In genomic region chr14:101590062-101590461, GRCh38 we compare ENCODE assay signal across 27 cellular contexts. TPM values are rescaled to one million over a fixed set of nuclear protein-coding genes. Genes with fewer than 3 reads are reported as not detected.
"Had no signal": no experiment of that assay in that cellular context is flagged by ENCODE, and none has a peak within 500 bp of the region (broad histone marks: within the 10 kb centered on the region; RNA-seq: fewer than 3 reads in every experiment).

No MANE protein-coding gene starts in this region.

- DNase-seq: activated CD4-positive, alpha-beta T cell treated with anti-CD3 and anti-CD28 coated beads for 36 hours; activated CD4-positive, CD25-positive, alpha-beta regulatory T cell; activated CD8-positive, alpha-beta T cell treated with anti-CD3 and anti-CD28 coated beads, Interleukin-2, amount 10 ng/mL, durations not matched to agents 7 days and 5 days; activated naive CD4-positive, alpha-beta T cell; activated T-cell treated with anti-CD3 and anti-CD28 coated beads, Interleukin-2, amount 50 U/mL, for 4 hours; central memory CD4-positive, alpha-beta T cell; effector CD4-positive, alpha-beta T cell; esophagus squamous epithelium; foreskin melanocyte; left cardiac atrium; left ventricle myocardium superior; psoas muscle; sigmoid colon; small intestine; stimulated activated CD4-positive, alpha-beta T cell treated with anti-CD3 and anti-CD28 coated beads, Interleukin-1b, Interleukin-23, amount 100 ng/mL, for 48 hours; stimulated activated CD4-positive, alpha-beta T cell treated with anti-CD3 and anti-CD28 coated beads, Interleukin-4, amount 100 ng/mL, for 4 hours; stimulated activated CD8-positive, alpha-beta memory T cell treated with anti-CD3 and anti-CD28 coated beads, Interleukin-4, amount 100 ng/mL, for 48 hours; stimulated activated naive CD8-positive, alpha-beta T cell treated with anti-CD3 and anti-CD28 coated beads, Interleukin-15, amount 100 ng/mL, for 72 hours; T-helper 1 cell; tibial artery had no signal

- ATAC-seq: activated CD4-positive, alpha-beta T cell treated with anti-CD3 and anti-CD28 coated beads for 36 hours; activated CD8-positive, alpha-beta T cell treated with anti-CD3 and anti-CD28 coated beads, Interleukin-2, amount 10 ng/mL, durations not matched to agents 7 days and 5 days; activated naive CD4-positive, alpha-beta T cell treated with anti-CD3 and anti-CD28 coated beads, Interleukin-2, amount 50 U/mL, for 72 hours; activated T-cell treated with anti-CD3 and anti-CD28 coated beads, Interleukin-2, amount 50 U/mL, for 4 hours; activated T-helper 17 cell treated with anti-CD3 and anti-CD28 coated beads, Interleukin-2, amount 50 U/mL, for 72 hours; left cardiac atrium; left ventricle myocardium superior; pancreas; psoas muscle; stimulated activated naive CD8-positive, alpha-beta T cell treated with anti-CD3 and anti-CD28 coated beads, Interleukin-15, amount 100 ng/mL, for 72 hours had no signal

- H3K27me3 ChIP-seq: neutrophil, pancreas had no signal

- H3K4me1 ChIP-seq: breast epithelium, esophagus squamous epithelium, pancreas, psoas muscle, sigmoid colon, tibial artery had no signal

- H3K36me3 ChIP-seq: breast epithelium, esophagus squamous epithelium, neutrophil, pancreas, sigmoid colon, tibial artery had no signal

- H3K4me3 ChIP-seq: breast epithelium, esophagus squamous epithelium, pancreas, psoas muscle, sigmoid colon, tibial artery had no signal

- H3K9me3 ChIP-seq: esophagus squamous epithelium, neutrophil, pancreas, psoas muscle, sigmoid colon had no signal

- H3K27ac ChIP-seq: breast epithelium, esophagus squamous epithelium, neutrophil, pancreas, psoas muscle, sigmoid colon, tibial artery had no signal

RNA-seq across cellular contexts. Expression of gene DIO3, which starts 28.8 kb away (rescaled TPM):
- total RNA-seq: activated CD4-positive, alpha-beta T cell treated with anti-CD3 and anti-CD28 coated beads for 36 hours; activated CD8-positive, alpha-beta T cell treated with anti-CD3 and anti-CD28 coated beads, Interleukin-2, amount 10 ng/mL, durations not matched to agents 7 days and 5 days; activated naive CD4-positive, alpha-beta T cell treated with anti-CD3 and anti-CD28 coated beads, Interleukin-2, amount 50 U/mL, for 72 hours; activated T-cell treated with anti-CD3 and anti-CD28 coated beads, Interleukin-2, amount 50 U/mL, for 4 hours; activated T-helper 17 cell treated with anti-CD3 and anti-CD28 coated beads, Interleukin-2, amount 50 U/mL, for 72 hours; lung microvascular endothelial cell had no signal
- polyA plus RNA-seq: keratinocyte had no signal
